Comparison of ENCODE assay signal across 18 cellular contexts in genomic region chr10:79099898-79100448, GRCh38. TPM values are rescaled to one million over a fixed set of nuclear protein-coding genes. Genes with fewer than 3 reads are reported as not detected.
DNase-seq lines count a peak whose midpoint lies in the region; FAIRE-seq and TF ChIP-seq lines count a peak whose summit lies in the region.
"Had no signal": no experiment of that assay in that cellular context is flagged by ENCODE, and none has a peak within 500 bp of the region (broad histone marks: within the 10 kb centered on the region; RNA-seq: fewer than 3 reads in every experiment).

No MANE protein-coding gene starts in this region.

- peaks cover 58% of the 10 kb centered on the region for H3K79me2 ChIP-seq in trophoblast cell (ENCODE audit: control insufficient read depth, insufficient read depth, low read length, poor library complexity)
- peaks cover 75% of the 10 kb centered on the region for H3K79me2 ChIP-seq in neural progenitor cell (ENCODE audit: low read depth)

- H3K36me3 Mint-ChIP-seq in neural progenitor cell: peaks cover 5% of the 10 kb centered on the region
- H3K36me3 Mint-ChIP-seq: memory B cell; natural killer cell treated with Interleukin-12 subunit alpha and Interleukin-12 subunit beta and Interleukin-15 and Interleukin-18, amount 100 ng/mL, for 72 hours had no signal

- peaks cover 65% of the 10 kb centered on the region for H3K4me1 Mint-ChIP-seq in neural progenitor cell

- H3K9ac ChIP-seq in BLaER1 treated with 17β-estradiol and CSF1 and Interleukin-3, amounts not matched to agents 10 nM and 100 nM: peak overlapping the region in 4 of 11 experiments; percentile 70 to 82 (median 79); a peak in 4 of 22 replicates
- H3K9ac ChIP-seq in trophoblast cell (ENCODE audit: low read length) (no peak overlapping the region), neural progenitor cell (no peak overlapping the region)
- H3K9ac ChIP-seq: KMS-11 had no signal

- H2BK12ac ChIP-seq in trophoblast cell (ENCODE audit: low read length): no peak overlapping the region

- peaks cover 80 to 100% (median 99%) of the 10 kb centered on the region in 11 experiments for H4K20me1 ChIP-seq in BLaER1 treated with 17β-estradiol and CSF1 and Interleukin-3, amounts not matched to agents 10 nM and 100 nM
- peaks cover 98% of the 10 kb centered on the region for H4K20me1 ChIP-seq in neural progenitor cell (ENCODE audit: low read depth)

- H2AFZ ChIP-seq in trophoblast cell (ENCODE audit: insufficient read depth, low read length, poor library complexity) (no peak overlapping the region), neural progenitor cell (replicated peaks) (no peak overlapping the region)

- H3K4me3 Mint-ChIP-seq in neural progenitor cell: no peak overlapping the region
- H3K4me3 Mint-ChIP-seq: memory B cell; natural killer cell treated with Interleukin-12 subunit alpha and Interleukin-12 subunit beta and Interleukin-15 and Interleukin-18, amount 100 ng/mL, for 72 hours had no signal

- no peaks in the 10 kb centered on the region for H3K9me3 ChIP-seq in AG04450 (ENCODE audit: control insufficient read depth, insufficient read depth, low read length)
- H3K9me3 ChIP-seq in BLaER1 treated with 17β-estradiol and CSF1 and Interleukin-3, amounts not matched to agents 10 nM and 100 nM (replicated peaks in 1 of 11): no peaks in the 10 kb centered on the region
- H3K9me3 ChIP-seq in trophoblast cell (ENCODE audit: insufficient read depth, low read depth, low read length): no peaks in the 10 kb centered on the region
- no peaks in the 10 kb centered on the region for H3K9me3 ChIP-seq in neural progenitor cell (ENCODE audit: low read depth)
- H3K9me3 ChIP-seq: colonic mucosa, spleen, thoracic aorta had no signal

- TF ChIP-seq CTCF in AG04450 (IDR thresholded peaks at IDR 0.05; ENCODE audit: low read depth, low read length) (no peak), bronchial epithelial cell (IDR thresholded peaks at IDR 0.05; ENCODE audit: insufficient read depth, low read length, severe bottlenecking) (no peak), neural progenitor cell (IDR thresholded peaks at IDR 0.05) (no peak)

- POLR2A ChIA-PET in AG04450 (lab: Yijun Ruan, JAX): no interaction called here

- H3K18ac ChIP-seq in trophoblast cell (ENCODE audit: low read length): peak overlapping the region; percentile 16

- peak overlapping the region; percentile 54 for H3K4ac ChIP-seq in trophoblast cell (ENCODE audit: low read depth, low read length)

- no CpG with 5 or more reads among the region's 2 CpGs for WGBS in trophoblast cell (ENCODE audit: extremely low coverage, insufficient coverage, insufficient read length)

- H3K23ac ChIP-seq in trophoblast cell (ENCODE audit: low read length): no peak overlapping the region

- DNase-seq in AG04450 (ENCODE audit: low read depth, low spot score): no peak
- peak; percentile 42 for DNase-seq in bronchial epithelial cell (ENCODE audit: low read depth)
- no peak for DNase-seq in trophoblast cell
- DNase-seq in NCI-H510A (lab: John Stamatoyannopoulos, UW): no peak
- no peak for DNase-seq in neural progenitor cell (ENCODE audit: low spot score)
- no peak for DNase-seq in occipital lobe (lab: John Stamatoyannopoulos, UW)
- DNase-seq: activated naive CD4-positive, alpha-beta T cell treated with anti-CD3 and anti-CD28 coated beads, Interleukin-2, amount 50 U/mL, for 16 hours; colonic mucosa; NCI-H1092; NCI-H2029 treated with DMSO at 0.1 percent for 48 hours; spleen; SW 1271 had no signal

- H3K36me3 ChIP-seq in BLaER1 treated with 17β-estradiol and CSF1 and Interleukin-3, amounts not matched to agents 10 nM and 100 nM: peaks cover 0 to 28% (median 0%) of the 10 kb centered on the region in 11 experiments; a peak in 8 of 22 replicates
- H3K36me3 ChIP-seq in bronchial epithelial cell (ENCODE audit: control insufficient read depth, insufficient read depth, low read length) (peaks cover 8% of the 10 kb centered on the region), trophoblast cell (ENCODE audit: control insufficient read depth in 1 of 2, insufficient read depth in 2 of 2, low read length in 2 of 2) (peaks cover 16 to 22% of the 10 kb centered on the region in 2 experiments), neural progenitor cell (no peaks in the 10 kb centered on the region)
- H3K36me3 ChIP-seq: colonic mucosa, spleen, thoracic aorta had no signal

- CTCF ChIA-PET in AG04450 (lab: Charles Lee): no interaction called here

- FAIRE-seq in bronchial epithelial cell (lab: Jason Lieb, UNC): no peak
- FAIRE-seq: GM18507 had no signal

- H3K27ac ChIP-seq in AG04450 (ENCODE audit: low read depth, low read length) (peak overlapping the region; percentile 21), trophoblast cell (ENCODE audit: low read depth, low read length) (no peak overlapping the region), neural progenitor cell (no peak overlapping the region)
- peak overlapping the region in 3 of 11 experiments; percentile 91 to 93 (median 93); a peak in 4 of 22 replicates for H3K27ac ChIP-seq in BLaER1 treated with 17β-estradiol and CSF1 and Interleukin-3, amounts not matched to agents 10 nM and 100 nM
- H3K27ac ChIP-seq: colonic mucosa, KMS-11, thoracic aorta had no signal

- H3F3A ChIP-seq in neural progenitor cell (ENCODE audit: low read depth): no peaks in the 10 kb centered on the region

- H4K12ac ChIP-seq in trophoblast cell (ENCODE audit: low read depth, low read length): no peak overlapping the region

- H3K9me3 Mint-ChIP-seq in neural progenitor cell: no peaks in the 10 kb centered on the region
- H3K9me3 Mint-ChIP-seq: memory B cell; natural killer cell treated with Interleukin-12 subunit alpha and Interleukin-12 subunit beta and Interleukin-15 and Interleukin-18, amount 100 ng/mL, for 72 hours had no signal

- peaks cover 3% of the 10 kb centered on the region for H3K27me3 Mint-ChIP-seq in neural progenitor cell (ENCODE audit: insufficient read depth, low read depth)
- H3K27me3 Mint-ChIP-seq: natural killer cell treated with Interleukin-12 subunit alpha and Interleukin-12 subunit beta and Interleukin-15 and Interleukin-18, amount 100 ng/mL, for 72 hours had no signal

- no peak overlapping the region for H4K91ac ChIP-seq in trophoblast cell (ENCODE audit: low read depth, low read length)

- no peak overlapping the region for H2BK5ac ChIP-seq in trophoblast cell (ENCODE audit: low read depth, low read length, poor library complexity)

- no peak overlapping the region for H3K4me3 ChIP-seq in AG04450 (ENCODE audit: low read depth, low read length)
- H3K4me3 ChIP-seq in BLaER1 treated with 17β-estradiol and CSF1 and Interleukin-3, amounts not matched to agents 10 nM and 100 nM: no peak overlapping the region
- H3K4me3 ChIP-seq in bronchial epithelial cell (ENCODE audit: low read depth, low read length): no peak overlapping the region
- H3K4me3 ChIP-seq in trophoblast cell (ENCODE audit: low read depth, low read length): peak overlapping the region; percentile 40
- no peak overlapping the region for H3K4me3 ChIP-seq in neural progenitor cell
- H3K4me3 ChIP-seq: colonic mucosa, spleen, thoracic aorta had no signal

- no peaks in the 10 kb centered on the region for H3K79me1 ChIP-seq in trophoblast cell (ENCODE audit: low read length)

- no peak overlapping the region for H4K8ac ChIP-seq in trophoblast cell (ENCODE audit: low read depth, low read length)

- no peak overlapping the region for H2BK120ac ChIP-seq in trophoblast cell (ENCODE audit: insufficient read depth, low read length, poor library complexity)

- no peak overlapping the region for H3K27ac Mint-ChIP-seq in neural progenitor cell
- H3K27ac Mint-ChIP-seq: memory B cell had no signal

- H3K4me2 ChIP-seq in BLaER1 treated with 17β-estradiol and CSF1 and Interleukin-3, amounts not matched to agents 10 nM and 100 nM: peak overlapping the region; percentile 73 to 100 (median 96)
- H3K4me2 ChIP-seq in trophoblast cell (ENCODE audit: low read length) (no peak overlapping the region), neural progenitor cell (no peak overlapping the region)
- H3K4me2 ChIP-seq: KMS-11 had no signal

- no peak overlapping the region for H2AK5ac ChIP-seq in trophoblast cell (ENCODE audit: low read length)

- H3K14ac ChIP-seq in trophoblast cell (ENCODE audit: low read length): no peak overlapping the region

- H3K27me3 ChIP-seq in AG04450 (ENCODE audit: control insufficient read depth, insufficient read depth, low read length) (no peaks in the 10 kb centered on the region), bronchial epithelial cell (ENCODE audit: control insufficient read depth, insufficient read depth, low read length) (no peaks in the 10 kb centered on the region), trophoblast cell (ENCODE audit: insufficient read depth, low read length) (no peaks in the 10 kb centered on the region), neural progenitor cell (no peaks in the 10 kb centered on the region)
- no peaks in the 10 kb centered on the region for H3K27me3 ChIP-seq in BLaER1 treated with 17β-estradiol and CSF1 and Interleukin-3, amounts not matched to agents 10 nM and 100 nM
- H3K27me3 ChIP-seq: colonic mucosa had no signal

- H3K4me1 ChIP-seq in BLaER1 treated with 17β-estradiol and CSF1 and Interleukin-3, amounts not matched to agents 10 nM and 100 nM: peaks cover 100% of the 10 kb centered on the region in 10 experiments
- H3K4me1 ChIP-seq in trophoblast cell (ENCODE audit: control insufficient read depth in 1 of 2, insufficient read depth in 2 of 2, low read length in 2 of 2) (peaks cover 19 to 22% of the 10 kb centered on the region in 2 experiments), neural progenitor cell (peaks cover 7% of the 10 kb centered on the region)

RNA-seq across cellular contexts. Expression of gene ZMIZ1, which starts 31.2 kb away (rescaled TPM):
- 7.6 and 12.8 TPM in 2 replicates for polyA plus RNA-seq in AG04450 (2011; rRNA removed)
- 16.5 and 21.3 TPM in 2 replicates for polyA minus RNA-seq in AG04450 (2011; rRNA and poly(A)+ RNA removed)
- total RNA-seq in bronchial epithelial cell: 6.3 and 9.0 TPM in 2 replicates
- 52.4 and 54.3 TPM in 2 replicates for polyA plus RNA-seq in trophoblast cell (2013)
- total RNA-seq in neural progenitor cell (ENCODE audit: low replicate concordance): 5.8 and 12.3 TPM in 2 replicates
- 29.5 TPM for total RNA-seq in occipital lobe

Comparison
In these comparisons a context has a peak if more than half of its experiments do, and no peak if none do; other contexts are left out.
1. H3K4me2 ChIP-seq: peak in BLaER1 treated with 17β-estradiol and CSF1 and Interleukin-3, amounts not matched to agents 10 nM and 100 nM (11 of 11); none in trophoblast cell (single experiment) and neural progenitor cell (single experiment).